In the genomic region with DNA sequence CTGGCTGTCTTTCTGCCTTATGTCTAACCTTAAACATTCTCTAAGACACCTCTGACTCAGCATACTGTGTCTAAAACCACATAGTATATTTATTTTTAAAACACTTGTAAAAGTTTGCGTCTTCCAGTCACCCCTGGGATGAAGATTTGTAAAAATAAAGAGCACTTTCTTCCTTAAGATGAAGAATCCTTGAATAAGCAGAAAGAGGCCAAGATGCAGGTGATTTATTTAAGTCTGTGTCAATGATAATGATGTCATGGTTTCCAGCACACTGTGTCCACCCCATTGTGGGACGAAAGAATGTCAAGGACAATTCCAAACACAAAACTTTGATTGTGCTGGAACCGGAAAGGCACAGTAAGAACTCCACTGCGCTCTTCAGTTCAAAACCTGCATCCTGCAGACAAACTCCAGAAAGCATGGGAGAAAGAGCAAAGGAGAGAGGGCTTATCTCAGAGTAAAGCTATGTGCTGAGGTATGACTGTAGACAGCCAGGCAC, we compare ENCODE assay signal across 10 cellular contexts.
DNase-seq lines count a peak whose midpoint lies in the region; ATAC-seq, FAIRE-seq and TF ChIP-seq lines count a peak whose summit lies in the region.
"Had no signal": no experiment of that assay in that cellular context is flagged by ENCODE, and none has a peak within 500 bp of the region (broad histone marks: within the 10 kb centered on the region; RNA-seq: fewer than 3 reads in every experiment).

No MANE protein-coding gene starts in this region.

- TF ChIP-seq POLR2A in HepG2 (IDR thresholded peaks at IDR 0.05; ENCODE audit: insufficient read depth in 1 of 2, low read depth in 2 of 2, low read length in 2 of 2) (no peak), vagina (IDR thresholded peaks at IDR 0.05) (no peak)

- H3K79me2 ChIP-seq in HepG2 (ENCODE audit: insufficient read depth, low read length), result no peaks in the 10 kb centered on the region

- intact Hi-C loops in HepG2 (cut with micrococcal nuclease; ENCODE audit: unreplicated experiment), result no loop called here
- intact Hi-C loops in vagina (cut with DNase I), result no loop called here

- peaks cover 8% of the 10 kb centered on the region; the same call in 1 of the 2 replicates for H3K4me1 ChIP-seq in HepG2 (ENCODE audit: insufficient read depth, low read length)
- H3K4me1 ChIP-seq in vagina, result peaks cover 29% of the 10 kb centered on the region

- in situ Hi-C loops in HepG2 (cut with HindIII; ENCODE audit: extremely low pct_ligation_motif_present, low pct_unique_long_range_greater_than_20kb), result no loop called here

- no peaks in the 10 kb centered on the region for H4K20me1 ChIP-seq in HepG2 (ENCODE audit: insufficient read depth, low read length)

- FAIRE-seq in HepG2 (lab: Jason Lieb, UNC), result no peak

- TF ChIP-seq CTCF in cardiac fibroblast (IDR thresholded peaks at IDR 0.05; ENCODE audit: low read depth, low read length) (no peak), HepG2 (CRISPR knock-in tag; IDR thresholded peaks at IDR 0.05) (no peak), vagina (IDR thresholded peaks at IDR 0.05) (no peak)

- BruUV-seq in HepG2 (replicated peaks; lab: Mats Ljungman, UMichigan), result no TSS peak

- WGBS in HepG2 (ENCODE audit: low lambda C conversion rate), result 0% methylated on average over 4 of the region's 4 CpGs

- H3K9me3 ChIP-seq in HepG2 (ENCODE audit: low read length), result no peaks in the 10 kb centered on the region
- no peaks in the 10 kb centered on the region for H3K9me3 ChIP-seq in vagina

- TF ChIP-seq EP300 in HepG2 (IDR thresholded peaks at IDR 0.05; ENCODE audit: low read depth in 2 of 2, low read length in 2 of 2), result peak in 1 of 2 experiments; percentile 15; a peak in 1 of 4 replicates
- no peak for TF ChIP-seq EP300 in HepG2 (CRISPR knock-in tag; IDR thresholded peaks at IDR 0.05; ENCODE audit: borderline replicate concordance)

- H3K9ac ChIP-seq in HepG2 (ENCODE audit: insufficient read depth, low read depth, low read length), result no peak overlapping the region

- H2AFZ ChIP-seq in HepG2 (ENCODE audit: low read length), result no peak overlapping the region

- H3K27me3 ChIP-seq in HepG2 (ENCODE audit: control insufficient read depth in 1 of 2, insufficient read depth in 2 of 2, low read length in 2 of 2) (0 out of 5 replicates have a peak, but pooled peaks cover 0 to 3% of the 10 kb centered on the region in 2 experiments), vagina (no peaks in the 10 kb centered on the region)

- DNase-seq in HT1080 (ENCODE audit: low read depth) (peak; percentile 92), cardiac fibroblast (ENCODE audit: low read depth in 2 of 2) (peak; percentile 61 to 76), HepG2 (ENCODE audit: low spot score) (peak; percentile 82), substantia nigra (lab: John Stamatoyannopoulos, UW) (no peak), GM19238 (ENCODE audit: insufficient read length, low spot score) (no peak), DMS153 treated with DMSO at 0.1 percent for 48 hours (lab: John Stamatoyannopoulos, UW; ENCODE audit: unreplicated experiment) (no peak), vagina (ENCODE audit: extremely low spot score in 2 of 2) (no peak)
- DNase-seq: activated T-cell treated with anti-CD3 and anti-CD28 coated beads, Interleukin-2, amount 50 U/mL, for 48 hours; stimulated activated CD4-positive, alpha-beta T cell treated with anti-CD3 and anti-CD28 coated beads, Interleukin-2, amount 100 ng/mL, for 48 hours had no signal

- POLR2A ChIA-PET in HepG2 (lab: Yijun Ruan, JAX), result no interaction called here

- H3K4me3 ChIP-seq in cardiac fibroblast (replicated peaks in 1 of 2; ENCODE audit: low read depth in 2 of 2, low read length in 2 of 2), result no peak overlapping the region
- H3K4me3 ChIP-seq in HepG2 (replicated peaks in 1 of 3; ENCODE audit: insufficient read depth in 1 of 3, low read depth in 2 of 3, low read length in 3 of 3), result no peak overlapping the region
- no peak overlapping the region for H3K4me3 ChIP-seq in vagina

- no peak overlapping the region for H3K4me2 ChIP-seq in HepG2 (ENCODE audit: low read depth, low read length)

- no peak overlapping the region for H3K27ac ChIP-seq in HepG2 (ENCODE audit: extremely low read length, insufficient read depth, low read length)
- H3K27ac ChIP-seq in substantia nigra (ENCODE audit: low read depth, low read length, poor library complexity, severe bottlenecking), result peak overlapping the region; percentile 81
- no peak overlapping the region for H3K27ac ChIP-seq in vagina

- H3K36me3 ChIP-seq in HepG2 (replicated peaks in 1 of 2; ENCODE audit: control insufficient read depth in 1 of 2, insufficient read depth in 2 of 2, low read length in 2 of 2), result no peaks in the 10 kb centered on the region
- peaks cover 0 to 7% of the 10 kb centered on the region in 2 donors for H3K36me3 ChIP-seq in vagina

- CTCF ChIA-PET in HepG2 (lab: Yijun Ruan, JAX; ENCODE audit: low intra/inter-chr PET ratio, low total read pairs), result no interaction called here

- ATAC-seq in HepG2 (peak; percentile 80), HG03025 (IDR thresholded peaks at IDR 0.05; ENCODE audit: low FRiP score, unreplicated experiment) (no peak)

- no peak for TF ChIP-seq RAD21 in HepG2 (CRISPR knock-in tag; IDR thresholded peaks at IDR 0.05)

TF ChIP-seq in HepG2, 621 proteins besides CTCF, POLR2A, EP300 and RAD21 (continues in another document):
- TF ChIP-seq SAP130 (CRISPR knock-in tag; IDR thresholded peaks at IDR 0.05; ENCODE audit: low read depth), result 0 out of 2 replicates have a peak, but pooled peaks have one; percentile 34
- no peak for TF ChIP-seq ZNF547 (CRISPR knock-in tag; IDR thresholded peaks at IDR 0.05)
- no peak for TF ChIP-seq HDAC1 (CRISPR knock-in tag; IDR thresholded peaks at IDR 0.05)
- TF ChIP-seq TEAD3 (CRISPR knock-in tag; optimal IDR thresholded peaks at IDR 0.05; ENCODE audit: borderline replicate concordance), result peak; percentile 79
- TF ChIP-seq TRIM24 (CRISPR knock-in tag; IDR thresholded peaks at IDR 0.05), result no peak
- TF ChIP-seq, protein P1, sequence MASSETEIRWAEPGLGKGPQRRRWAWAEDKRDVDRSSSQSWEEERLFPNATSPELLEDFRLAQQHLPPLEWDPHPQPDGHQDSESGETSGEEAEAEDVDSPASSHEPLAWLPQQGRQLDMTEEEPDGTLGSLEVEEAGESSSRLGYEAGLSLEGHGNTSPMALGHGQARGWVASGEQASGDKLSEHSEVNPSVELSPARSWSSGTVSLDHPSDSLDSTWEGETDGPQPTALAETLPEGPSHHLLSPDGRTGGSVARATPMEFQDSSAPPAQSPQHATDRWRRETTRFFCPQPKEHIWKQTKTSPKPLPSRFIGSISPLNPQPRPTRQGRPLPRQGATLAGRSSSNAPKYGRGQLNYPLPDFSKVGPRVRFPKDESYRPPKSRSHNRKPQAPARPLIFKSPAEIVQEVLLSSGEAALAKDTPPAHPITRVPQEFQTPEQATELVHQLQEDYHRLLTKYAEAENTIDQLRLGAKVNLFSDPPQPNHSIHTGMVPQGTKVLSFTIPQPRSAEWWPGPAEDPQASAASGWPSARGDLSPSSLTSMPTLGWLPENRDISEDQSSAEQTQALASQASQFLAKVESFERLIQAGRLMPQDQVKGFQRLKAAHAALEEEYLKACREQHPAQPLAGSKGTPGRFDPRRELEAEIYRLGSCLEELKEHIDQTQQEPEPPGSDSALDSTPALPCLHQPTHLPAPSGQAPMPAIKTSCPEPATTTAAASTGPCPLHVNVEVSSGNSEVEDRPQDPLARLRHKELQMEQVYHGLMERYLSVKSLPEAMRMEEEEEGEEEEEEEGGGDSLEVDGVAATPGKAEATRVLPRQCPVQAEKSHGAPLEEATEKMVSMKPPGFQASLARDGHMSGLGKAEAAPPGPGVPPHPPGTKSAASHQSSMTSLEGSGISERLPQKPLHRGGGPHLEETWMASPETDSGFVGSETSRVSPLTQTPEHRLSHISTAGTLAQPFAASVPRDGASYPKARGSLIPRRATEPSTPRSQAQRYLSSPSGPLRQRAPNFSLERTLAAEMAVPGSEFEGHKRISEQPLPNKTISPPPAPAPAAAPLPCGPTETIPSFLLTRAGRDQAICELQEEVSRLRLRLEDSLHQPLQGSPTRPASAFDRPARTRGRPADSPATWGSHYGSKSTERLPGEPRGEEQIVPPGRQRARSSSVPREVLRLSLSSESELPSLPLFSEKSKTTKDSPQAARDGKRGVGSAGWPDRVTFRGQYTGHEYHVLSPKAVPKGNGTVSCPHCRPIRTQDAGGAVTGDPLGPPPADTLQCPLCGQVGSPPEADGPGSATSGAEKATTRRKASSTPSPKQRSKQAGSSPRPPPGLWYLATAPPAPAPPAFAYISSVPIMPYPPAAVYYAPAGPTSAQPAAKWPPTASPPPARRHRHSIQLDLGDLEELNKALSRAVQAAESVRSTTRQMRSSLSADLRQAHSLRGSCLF (CRISPR knock-in tag; IDR thresholded peaks at IDR 0.05; ENCODE audit: borderline replicate concordance), result no peak
- no peak for TF ChIP-seq ZNF124 (CRISPR knock-in tag; IDR thresholded peaks at IDR 0.05)
- TF ChIP-seq ZFY (CRISPR knock-in tag; IDR thresholded peaks at IDR 0.05), result no peak
- no peak for TF ChIP-seq EEA1 (CRISPR knock-in tag; IDR thresholded peaks at IDR 0.05; ENCODE audit: borderline replicate concordance)
- peak; percentile 93 for TF ChIP-seq ATF7 (IDR thresholded peaks at IDR 0.05)
- TF ChIP-seq ATF7 (CRISPR knock-in tag; IDR thresholded peaks at IDR 0.05), result no peak
- TF ChIP-seq ZEB1 (IDR thresholded peaks at IDR 0.05; ENCODE audit: insufficient replicate concordance, low read depth), result no peak
- TF ChIP-seq FOXK1 (CRISPR knock-in tag; IDR thresholded peaks at IDR 0.05; ENCODE audit: borderline replicate concordance, low read depth), result no peak
- TF ChIP-seq, protein P2, sequence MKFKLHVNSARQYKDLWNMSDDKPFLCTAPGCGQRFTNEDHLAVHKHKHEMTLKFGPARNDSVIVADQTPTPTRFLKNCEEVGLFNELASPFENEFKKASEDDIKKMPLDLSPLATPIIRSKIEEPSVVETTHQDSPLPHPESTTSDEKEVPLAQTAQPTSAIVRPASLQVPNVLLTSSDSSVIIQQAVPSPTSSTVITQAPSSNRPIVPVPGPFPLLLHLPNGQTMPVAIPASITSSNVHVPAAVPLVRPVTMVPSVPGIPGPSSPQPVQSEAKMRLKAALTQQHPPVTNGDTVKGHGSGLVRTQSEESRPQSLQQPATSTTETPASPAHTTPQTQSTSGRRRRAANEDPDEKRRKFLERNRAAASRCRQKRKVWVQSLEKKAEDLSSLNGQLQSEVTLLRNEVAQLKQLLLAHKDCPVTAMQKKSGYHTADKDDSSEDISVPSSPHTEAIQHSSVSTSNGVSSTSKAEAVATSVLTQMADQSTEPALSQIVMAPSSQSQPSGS (CRISPR knock-in tag; IDR thresholded peaks at IDR 0.05), result peak; percentile 61; the same call in 1 of the 2 replicates

Comparison
In these comparisons a context has a peak if more than half of its experiments do, and no peak if none do; other contexts are left out.
1. DNase-seq: peak in HT1080 (single experiment), cardiac fibroblast (2 of 2) and HepG2 (single experiment); none in substantia nigra (0 of 49), GM19238 (single experiment), DMS153 treated with DMSO at 0.1 percent for 48 hours (single experiment) and vagina (0 of 2).